2 cellular contexts compared by ENCODE assay signal in the genomic region with DNA sequence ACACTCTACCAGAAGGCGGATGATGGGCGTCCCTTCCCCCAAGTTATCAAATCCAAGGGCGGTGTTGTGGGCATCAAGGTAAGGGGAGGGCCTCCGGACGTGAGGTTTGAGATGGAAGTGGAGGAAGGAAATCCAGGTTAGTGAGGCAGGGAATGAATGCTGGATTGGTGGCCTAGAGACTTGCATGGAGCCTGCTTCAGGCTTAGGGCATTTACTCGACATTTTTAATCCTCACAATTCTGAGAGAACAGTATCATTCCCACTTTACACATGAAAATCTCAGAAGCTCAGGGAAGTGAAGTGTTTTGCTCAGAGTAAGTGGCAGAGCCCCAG.
TF ChIP-seq lines count a peak whose summit lies in the region.

No MANE protein-coding gene starts in this region.

TF ChIP-seq in SK-N-SH, 30 proteins besides CTCF, POLR2A, EP300 and RAD21:
- TF ChIP-seq, protein P1, sequence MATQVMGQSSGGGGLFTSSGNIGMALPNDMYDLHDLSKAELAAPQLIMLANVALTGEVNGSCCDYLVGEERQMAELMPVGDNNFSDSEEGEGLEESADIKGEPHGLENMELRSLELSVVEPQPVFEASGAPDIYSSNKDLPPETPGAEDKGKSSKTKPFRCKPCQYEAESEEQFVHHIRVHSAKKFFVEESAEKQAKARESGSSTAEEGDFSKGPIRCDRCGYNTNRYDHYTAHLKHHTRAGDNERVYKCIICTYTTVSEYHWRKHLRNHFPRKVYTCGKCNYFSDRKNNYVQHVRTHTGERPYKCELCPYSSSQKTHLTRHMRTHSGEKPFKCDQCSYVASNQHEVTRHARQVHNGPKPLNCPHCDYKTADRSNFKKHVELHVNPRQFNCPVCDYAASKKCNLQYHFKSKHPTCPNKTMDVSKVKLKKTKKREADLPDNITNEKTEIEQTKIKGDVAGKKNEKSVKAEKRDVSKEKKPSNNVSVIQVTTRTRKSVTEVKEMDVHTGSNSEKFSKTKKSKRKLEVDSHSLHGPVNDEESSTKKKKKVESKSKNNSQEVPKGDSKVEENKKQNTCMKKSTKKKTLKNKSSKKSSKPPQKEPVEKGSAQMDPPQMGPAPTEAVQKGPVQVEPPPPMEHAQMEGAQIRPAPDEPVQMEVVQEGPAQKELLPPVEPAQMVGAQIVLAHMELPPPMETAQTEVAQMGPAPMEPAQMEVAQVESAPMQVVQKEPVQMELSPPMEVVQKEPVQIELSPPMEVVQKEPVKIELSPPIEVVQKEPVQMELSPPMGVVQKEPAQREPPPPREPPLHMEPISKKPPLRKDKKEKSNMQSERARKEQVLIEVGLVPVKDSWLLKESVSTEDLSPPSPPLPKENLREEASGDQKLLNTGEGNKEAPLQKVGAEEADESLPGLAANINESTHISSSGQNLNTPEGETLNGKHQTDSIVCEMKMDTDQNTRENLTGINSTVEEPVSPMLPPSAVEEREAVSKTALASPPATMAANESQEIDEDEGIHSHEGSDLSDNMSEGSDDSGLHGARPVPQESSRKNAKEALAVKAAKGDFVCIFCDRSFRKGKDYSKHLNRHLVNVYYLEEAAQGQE (IDR thresholded peaks at IDR 0.05; ENCODE audit: low read depth, low read length), result no peak
- no peak for TF ChIP-seq SMC3 (IDR thresholded peaks at IDR 0.05; ENCODE audit: low read depth, low read length)
- TF ChIP-seq TCF12 (IDR thresholded peaks at IDR 0.05), result no peak
- TF ChIP-seq RXRA (IDR thresholded peaks at IDR 0.05; ENCODE audit: borderline replicate concordance, low read depth), result no peak
- no peak for TF ChIP-seq GABPA (IDR thresholded peaks at IDR 0.05; ENCODE audit: low read depth)
- no peak for TF ChIP-seq NRF1 (IDR thresholded peaks at IDR 0.05; ENCODE audit: low read depth, low read length)
- no peak for TF ChIP-seq YY1 (IDR thresholded peaks at IDR 0.05; ENCODE audit: low read depth)
- TF ChIP-seq, protein P2, sequence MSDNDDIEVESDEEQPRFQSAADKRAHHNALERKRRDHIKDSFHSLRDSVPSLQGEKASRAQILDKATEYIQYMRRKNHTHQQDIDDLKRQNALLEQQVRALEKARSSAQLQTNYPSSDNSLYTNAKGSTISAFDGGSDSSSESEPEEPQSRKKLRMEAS (IDR thresholded peaks at IDR 0.05; ENCODE audit: low read depth), result no peak
- TF ChIP-seq ELF1 (IDR thresholded peaks at IDR 0.05), result no peak
- TF ChIP-seq MXI1 (IDR thresholded peaks at IDR 0.05; ENCODE audit: low read depth, low read length), result no peak
- no peak for TF ChIP-seq GATA2 (CRISPR knock-in tag; IDR thresholded peaks at IDR 0.05)
- no peak for TF ChIP-seq FOSL2 (IDR thresholded peaks at IDR 0.05; ENCODE audit: borderline replicate concordance, low read depth)
- no peak for TF ChIP-seq FOXJ3 (CRISPR knock-in tag; IDR thresholded peaks at IDR 0.05)

TF ChIP-seq in SK-N-SH treated with all-trans-retinoic acid at 6 μM for 48 hours, 23 proteins besides CTCF, POLR2A, EP300 and RAD21:
- TF ChIP-seq OSR1 (CRISPR knock-in tag; IDR thresholded peaks at IDR 0.05) (no peak), ZC3H10 (CRISPR knock-in tag; IDR thresholded peaks at IDR 0.05) (no peak), RARB (CRISPR knock-in tag; IDR thresholded peaks at IDR 0.05) (no peak), ESRRG (CRISPR knock-in tag; IDR thresholded peaks at IDR 0.05) (no peak)
- TF ChIP-seq, protein P3, sequence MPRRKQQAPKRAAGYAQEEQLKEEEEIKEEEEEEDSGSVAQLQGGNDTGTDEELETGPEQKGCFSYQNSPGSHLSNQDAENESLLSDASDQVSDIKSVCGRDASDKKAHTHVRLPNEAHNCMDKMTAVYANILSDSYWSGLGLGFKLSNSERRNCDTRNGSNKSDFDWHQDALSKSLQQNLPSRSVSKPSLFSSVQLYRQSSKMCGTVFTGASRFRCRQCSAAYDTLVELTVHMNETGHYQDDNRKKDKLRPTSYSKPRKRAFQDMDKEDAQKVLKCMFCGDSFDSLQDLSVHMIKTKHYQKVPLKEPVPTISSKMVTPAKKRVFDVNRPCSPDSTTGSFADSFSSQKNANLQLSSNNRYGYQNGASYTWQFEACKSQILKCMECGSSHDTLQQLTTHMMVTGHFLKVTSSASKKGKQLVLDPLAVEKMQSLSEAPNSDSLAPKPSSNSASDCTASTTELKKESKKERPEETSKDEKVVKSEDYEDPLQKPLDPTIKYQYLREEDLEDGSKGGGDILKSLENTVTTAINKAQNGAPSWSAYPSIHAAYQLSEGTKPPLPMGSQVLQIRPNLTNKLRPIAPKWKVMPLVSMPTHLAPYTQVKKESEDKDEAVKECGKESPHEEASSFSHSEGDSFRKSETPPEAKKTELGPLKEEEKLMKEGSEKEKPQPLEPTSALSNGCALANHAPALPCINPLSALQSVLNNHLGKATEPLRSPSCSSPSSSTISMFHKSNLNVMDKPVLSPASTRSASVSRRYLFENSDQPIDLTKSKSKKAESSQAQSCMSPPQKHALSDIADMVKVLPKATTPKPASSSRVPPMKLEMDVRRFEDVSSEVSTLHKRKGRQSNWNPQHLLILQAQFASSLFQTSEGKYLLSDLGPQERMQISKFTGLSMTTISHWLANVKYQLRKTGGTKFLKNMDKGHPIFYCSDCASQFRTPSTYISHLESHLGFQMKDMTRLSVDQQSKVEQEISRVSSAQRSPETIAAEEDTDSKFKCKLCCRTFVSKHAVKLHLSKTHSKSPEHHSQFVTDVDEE (CRISPR knock-in tag; IDR thresholded peaks at IDR 0.05), result no peak
